ENCODE assay signal across 7 cellular contexts in genomic region chr22:33921576-33922181, GRCh38. TPM values are rescaled to one million over a fixed set of nuclear protein-coding genes. Genes with fewer than 3 reads are reported as not detected.
A peak's percentile ranks its signal among the peaks of the same experiment; 100 is the strongest.
DNase-seq lines count a peak whose midpoint lies in the region; ATAC-seq, FAIRE-seq and TF ChIP-seq lines count a peak whose summit lies in the region.

No MANE protein-coding gene starts in this region.

- H3K79me2 ChIP-seq in GM12878 (ENCODE audit: control insufficient read depth, insufficient read depth, low read length), result peaks cover 31% of the 10 kb centered on the region

- H2AFZ ChIP-seq in GM12878 (ENCODE audit: control insufficient read depth, low read depth, low read length), result peak overlapping the region; percentile 87

- RAD21 ChIA-PET in GM12878 (lab: Charles Lee; ENCODE audit: unreplicated experiment), result interaction anchor here (0.7 to 3.3 kb wide), 7 partner anchors 25 to 1229 kb away, joined by 3 to 18 read pairs (median 8); no protein-coding TSS in a partner anchor

- H3K9ac ChIP-seq in GM12878 (ENCODE audit: control insufficient read depth, insufficient read depth, low read length), result peak overlapping the region; percentile 65

- TF ChIP-seq POLR2A in H54 (IDR thresholded peaks at IDR 0.05; ENCODE audit: low read depth, low read length) (no peak), GM12878 (IDR thresholded peaks at IDR 0.05; ENCODE audit: low read depth, low read length) (no peak)

- SMC1A ChIA-PET in GM12878 (lab: Charles Lee; ENCODE audit: uncharacterized antibody, unreplicated experiment), result interaction anchor here (0.9 to 2.7 kb wide), 3 partner anchors 353 to 1101 kb away, joined by 3 to 12 read pairs (median 9); no protein-coding TSS in a partner anchor

- DNase-seq in H54 (ENCODE audit: insufficient read length, low spot score), result peak; percentile 58
- DNase-seq in NCI-H82 treated with DMSO at 0.1 percent for 48 hours (lab: John Stamatoyannopoulos, UW; ENCODE audit: unreplicated experiment), result peak; percentile 56
- DNase-seq in GM12878 (ENCODE audit: low read depth, low spot score), result no peak
- peak in 44 of 51 donors; percentile 25 to 84 (median 55) for DNase-seq in hypothalamus (lab: John Stamatoyannopoulos, UW)
- DNase-seq in psoas muscle, result peak; percentile 63 to 75
- no peak for DNase-seq in NK-92 treated with Interleukin-12 subunit alpha and Interleukin-12 subunit beta, amount 100 ng/mL, for 24 hours (lab: John Stamatoyannopoulos, UW)
- no peak for DNase-seq in HPDE6-E6E7 (ENCODE audit: extremely low spot score)

- CTCF ChIA-PET in GM12878 (lab: Yijun Ruan, JAX), result interaction anchor here (0.5 to 3.2 kb wide), 12 partner anchors 10 to 1310 kb away, joined by 3 to 17 read pairs (median 10); no protein-coding TSS in a partner anchor

- ATAC-seq in GM12878 (peak; percentile 21), psoas muscle (peak; percentile 18 to 55 (median 25))

- FAIRE-seq in H54 (lab: Jason Lieb, UNC), result no peak
- FAIRE-seq in GM12878 (lab: Jason Lieb, UNC), result no peak

- POLR2A ChIA-PET in GM12878 (lab: Charles Lee), result interaction anchor here (1.6 kb wide), 1 partner anchor 622 kb away, joined by 4 read pairs; no protein-coding TSS in a partner anchor

- H3K4me1 ChIP-seq in GM12878 (ENCODE audit: control insufficient read depth, insufficient read depth, low read length), result peaks cover 3% of the 10 kb centered on the region; the same call in 1 of the 2 replicates
- H3K4me1 ChIP-seq in psoas muscle, result peaks cover 37% of the 10 kb centered on the region

- WGBS in GM12878 (ENCODE audit: insufficient coverage, insufficient replicate concordance, low lambda C conversion rate, missing lambda C conversion rate), result 5% methylated on average over 35 of the region's 37 CpGs
- 0 to 1% (median 1%) methylated on average over 26 to 37 of the region's 37 CpGs for WGBS in psoas muscle, 3 donors

- no peak for TF ChIP-seq RAD21 in GM12878 (IDR thresholded peaks at IDR 0.05; ENCODE audit: insufficient read depth, low read depth, low read length)

- in situ Hi-C loops in GM12878 (cut with MboI), result loop anchor here (10.0 kb wide), 1 partner anchor 1223 kb away; no protein-coding TSS in a partner anchor

- no peaks in the 10 kb centered on the region for H3K9me3 ChIP-seq in GM12878 (replicated peaks; ENCODE audit: control insufficient read depth, insufficient read depth, low read length)
- no peaks in the 10 kb centered on the region for H3K9me3 ChIP-seq in psoas muscle

- TF ChIP-seq CTCF in GM12878 (IDR thresholded peaks at IDR 0.05 in 2 of 3, conservative IDR thresholded peaks at IDR 0.05 in 1 of 3; ENCODE audit: control insufficient read depth in 2 of 3, extremely low read depth in 1 of 3, insufficient read depth in 1 of 3, low read depth in 3 of 3, low read length in 3 of 3) (no peak), psoas muscle (IDR thresholded peaks at IDR 0.05) (no peak)

- intact Hi-C loops in GM12878 (cut with micrococcal nuclease; ENCODE audit: unreplicated experiment), result loop anchor here (2.0 to 5.0 kb wide), 3 partner anchors 189 to 1236 kb away; no protein-coding TSS in a partner anchor
- intact Hi-C loops in psoas muscle (cut with DNase I), result loop anchor here (2.0 to 10.0 kb wide), 4 partner anchors 164 to 619 kb away; no protein-coding TSS in a partner anchor

- peaks cover 0 to 1% of the 10 kb centered on the region in 2 experiments; a peak in 2 of 4 replicates for H3K27me3 ChIP-seq in GM12878 (replicated peaks in 1 of 2; ENCODE audit: control insufficient read depth in 2 of 2, insufficient read depth in 2 of 2, low read length in 1 of 2)
- no peaks in the 10 kb centered on the region for H3K27me3 ChIP-seq in psoas muscle (ENCODE audit: insufficient read depth in 3 of 3, low read length in 2 of 3)

- TF ChIP-seq EP300 in GM12878 (IDR thresholded peaks at IDR 0.05; ENCODE audit: borderline replicate concordance in 1 of 2, control insufficient read depth in 1 of 2, low read depth in 2 of 2, low read length in 2 of 2), result no peak

- H3K4me3 ChIP-seq in GM12878, result peak overlapping the region; percentile 93
- peak overlapping the region; percentile 69 for H3K4me3 ChIP-seq in psoas muscle

- H3K36me3 ChIP-seq in GM12878 (ENCODE audit: control insufficient read depth in 2 of 2, insufficient read depth in 2 of 2, low read length in 1 of 2) (no peaks in the 10 kb centered on the region), psoas muscle (ENCODE audit: insufficient read depth in 1 of 2, low read depth in 1 of 2) (no peaks in the 10 kb centered on the region)

- BruUV-seq in GM12878 (replicated peaks; lab: Mats Ljungman, UMichigan), result no TSS peak

- peak overlapping the region; percentile 100 for H3K4me2 ChIP-seq in GM12878 (ENCODE audit: control insufficient read depth, insufficient read depth)

- H3K27ac ChIP-seq in GM12878 (ENCODE audit: control insufficient read depth, insufficient read depth) (no peak overlapping the region), psoas muscle (peak overlapping the region; percentile 54)

- no peaks in the 10 kb centered on the region for H4K20me1 ChIP-seq in GM12878 (ENCODE audit: control insufficient read depth, insufficient read depth)

TF ChIP-seq in GM12878, 131 proteins besides CTCF, POLR2A, EP300 and RAD21 (continues in another document):
- TF ChIP-seq, protein P1, sequence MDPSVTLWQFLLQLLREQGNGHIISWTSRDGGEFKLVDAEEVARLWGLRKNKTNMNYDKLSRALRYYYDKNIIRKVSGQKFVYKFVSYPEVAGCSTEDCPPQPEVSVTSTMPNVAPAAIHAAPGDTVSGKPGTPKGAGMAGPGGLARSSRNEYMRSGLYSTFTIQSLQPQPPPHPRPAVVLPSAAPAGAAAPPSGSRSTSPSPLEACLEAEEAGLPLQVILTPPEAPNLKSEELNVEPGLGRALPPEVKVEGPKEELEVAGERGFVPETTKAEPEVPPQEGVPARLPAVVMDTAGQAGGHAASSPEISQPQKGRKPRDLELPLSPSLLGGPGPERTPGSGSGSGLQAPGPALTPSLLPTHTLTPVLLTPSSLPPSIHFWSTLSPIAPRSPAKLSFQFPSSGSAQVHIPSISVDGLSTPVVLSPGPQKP (IDR thresholded peaks at IDR 0.05; ENCODE audit: low read depth, low read length), result no peak
- TF ChIP-seq ATF2 (IDR thresholded peaks at IDR 0.05; ENCODE audit: low read length), result no peak
- no peak for TF ChIP-seq ZNF384 (IDR thresholded peaks at IDR 0.05; ENCODE audit: borderline replicate concordance, low read depth, low read length)
- no peak for TF ChIP-seq HDAC2 (IDR thresholded peaks at IDR 0.05)
- no peak for TF ChIP-seq RELA (IDR thresholded peaks at IDR 0.05; ENCODE audit: borderline replicate concordance, partially characterized antibody)
- no peak for TF ChIP-seq RBBP5 (conservative IDR thresholded peaks at IDR 0.05)
- no peak for TF ChIP-seq MTA2 (IDR thresholded peaks at IDR 0.05; ENCODE audit: low read depth)
- no peak for TF ChIP-seq JUNB (IDR thresholded peaks at IDR 0.05)
- no peak for TF ChIP-seq IRF3 (IDR thresholded peaks at IDR 0.05)
- no peak for TF ChIP-seq SMARCA5 (IDR thresholded peaks at IDR 0.05)
- no peak for TF ChIP-seq SIN3A (IDR thresholded peaks at IDR 0.05; ENCODE audit: low read depth, low read length)
- no peak for TF ChIP-seq KDM1A (IDR thresholded peaks at IDR 0.05; ENCODE audit: borderline replicate concordance)
- TF ChIP-seq STAT3 (IDR thresholded peaks at IDR 0.05; ENCODE audit: low read depth, low read length), result no peak
- TF ChIP-seq SMC3 (IDR thresholded peaks at IDR 0.05; ENCODE audit: borderline replicate concordance, low read length), result no peak
- TF ChIP-seq CEBPB (IDR thresholded peaks at IDR 0.05; ENCODE audit: borderline replicate concordance in 1 of 2, low read depth in 2 of 2, low read length in 2 of 2), result no peak
- peak in 1 of 2 experiments; percentile 45; a peak in 1 of 3 replicates for TF ChIP-seq EGR1 (IDR thresholded peaks at IDR 0.05; ENCODE audit: borderline replicate concordance in 1 of 2, low read depth in 2 of 2, low read length in 2 of 2)

RNA-seq across cellular contexts. Expression of gene LARGE1, which starts 1.4 kb away (rescaled TPM):
- total RNA-seq in GM12878 (2013; cell fraction: nucleolus; rRNA removed), result 87.0 and 96.3 TPM in 2 replicates
- total RNA-seq in GM12878 (2014; rRNA removed) (24.2 and 24.9 TPM in 2 replicates), GM12878 (2014; rRNA removed; fragmentation: Illumina TruSeq; extraction: Trizol) (17.5 and 17.8 TPM in 2 replicates), GM12878 (2021) (41.4 and 45.1 TPM in 2 replicates), psoas muscle (10 to 100 TPM; 40.8 to 68.9 (median 56.0) TPM)
- polyA plus RNA-seq in GM12878 (2011; ENCODE audit: low read depth), result 8.6 TPM
- polyA plus RNA-seq in GM12878 (2011; rRNA removed) (12.0 and 21.8 TPM in 2 replicates), GM12878 (2014; fragmentation: Illumina TruSeq; extraction: Trizol) (16.9 and 17.2 TPM in 2 replicates), GM12878 (2014; fragmentation: Nextera tagmentation; extraction: Ambion mirVana) (1 to 10 TPM; 3.2 to 5.1 TPM), GM12878 (2014; rRNA removed) (16.9 and 18.8 TPM in 2 replicates), GM12878 (2016; fragmentation: Nextera tagmentation; extraction: Ambion mirVana) (1 to 10 TPM; 3.7 to 4.1 TPM), psoas muscle (10 to 100 TPM; 14.9 to 91.6 (median 25.9) TPM)
- polyA plus RNA-seq in GM12878 (2011; cell fraction: cytosol; rRNA removed), result 22.6 and 30.4 TPM in 2 replicates
- 20.4 and 21.9 TPM in 2 replicates for polyA plus RNA-seq in GM12878 (2011; cell fraction: nucleus; rRNA removed)
- polyA plus RNA-seq in GM12878 (2012), result 9.0 and 11.4 TPM in 2 replicates
- polyA minus RNA-seq in GM12878 (2011; rRNA and poly(A)+ RNA removed), result 53.6 and 61.9 TPM in 2 replicates
- polyA minus RNA-seq in GM12878 (2011; cell fraction: cytosol; rRNA and poly(A)+ RNA removed), result 14.0 and 16.6 TPM in 2 replicates
- polyA minus RNA-seq in GM12878 (2011; cell fraction: nucleus; rRNA and poly(A)+ RNA removed), result 44.9 and 63.1 TPM in 2 replicates

Comparison
In these comparisons a context has a peak if more than half of its experiments do, and no peak if none do; other contexts are left out.
1. DNase-seq: peak in H54 (single experiment), NCI-H82 treated with DMSO at 0.1 percent for 48 hours (single experiment), hypothalamus (44 of 51) and psoas muscle (2 of 2); none in GM12878 (single experiment), NK-92 treated with Interleukin-12 subunit alpha and Interleukin-12 subunit beta, amount 100 ng/mL, for 24 hours (single experiment) and HPDE6-E6E7 (single experiment).